ENCODE assay signal across 7 cellular contexts in genomic region chr6:63571883-63572732, GRCh38. TPM values are rescaled to one million over a fixed set of nuclear protein-coding genes. Genes with fewer than 3 reads are reported as not detected.
DNase-seq lines count a peak whose midpoint lies in the region; ATAC-seq and TF ChIP-seq lines count a peak whose summit lies in the region.

TSS of gene LOC128125822 (plus strand) at chr6:63572480.
TSS of gene PTP4A1 (plus strand) at chr6:63572480. CDS start at chr6:63576881, 4,401 bp downstream.

- H3K27me3 ChIP-seq in hepatocyte = no peaks in the 10 kb centered on the region

- peak; percentile 82 for TF ChIP-seq POLR2A in GM18505 (IDR thresholded peaks at IDR 0.05; ENCODE audit: borderline replicate concordance, extremely low read depth, insufficient read depth, insufficient read length)

- no peaks in the 10 kb centered on the region for H3K4me1 ChIP-seq in hepatocyte (ENCODE audit: insufficient read depth)

- DNase-seq in NCI-H2029 (lab: John Stamatoyannopoulos, UW) = peak; percentile 94
- DNase-seq in T-helper 22 cell (ENCODE audit: low read depth) = peak; percentile 95
- peak; percentile 95 for DNase-seq in astrocyte of the cerebellum (ENCODE audit: low read depth)
- peak; percentile 99 for DNase-seq in hepatocyte (ENCODE audit: low spot score)
- peak; percentile 92 for DNase-seq in renal cortical epithelial cell (ENCODE audit: low read depth)

- no peaks in the 10 kb centered on the region for H3K9me2 ChIP-seq in hepatocyte (replicated peaks; ENCODE audit: insufficient read depth)

- TF ChIP-seq CTCF in astrocyte of the cerebellum (IDR thresholded peaks at IDR 0.05; ENCODE audit: low read depth, low read length, missing control alignments) (no peak), hepatocyte (IDR thresholded peaks at IDR 0.05; ENCODE audit: poor library complexity) (no peak)

- H3K4me3 ChIP-seq in astrocyte of the cerebellum (ENCODE audit: low read depth, low read length) (peak within 1 kb of the TSS; percentile 76), hepatocyte (peak within 1 kb of the TSS; percentile 93)

- peak within 1 kb of the TSS; percentile 100 for H3K27ac ChIP-seq in hepatocyte

- H3K9me3 ChIP-seq in hepatocyte (ENCODE audit: low read depth) = no peaks in the 10 kb centered on the region

- peaks cover 33% of the 10 kb centered on the region for H4K20me1 ChIP-seq in hepatocyte (ENCODE audit: insufficient read depth, poor library complexity, severe bottlenecking)

- WGBS in hepatocyte (ENCODE audit: low lambda C conversion rate, missing lambda C conversion rate) = 1% methylated on average over 74 of the region's 77 CpGs

- peaks cover 55% of the 10 kb centered on the region for H3K79me2 ChIP-seq in hepatocyte

- H3K36me3 ChIP-seq in hepatocyte (replicated peaks; ENCODE audit: insufficient read depth, low read depth) = no peaks in the 10 kb centered on the region

- in situ Hi-C loops in astrocyte of the cerebellum (cut with HindIII; ENCODE audit: low sequenced_read_pairs) = no loop called here

- H2AFZ ChIP-seq in hepatocyte = peak within 1 kb of the TSS; percentile 8

- H3K4me2 ChIP-seq in hepatocyte = peak within 1 kb of the TSS; percentile 73

- peak; percentile 87 for ATAC-seq in GM18505 (IDR thresholded peaks at IDR 0.05; ENCODE audit: unreplicated experiment)
- ATAC-seq in HG02973 (IDR thresholded peaks at IDR 0.05; ENCODE audit: unreplicated experiment) = peak; percentile 87

RNA-seq across cellular contexts. Expression of gene PTP4A1, which starts in this region (rescaled TPM):
- total RNA-seq in hepatocyte (127 and 213 TPM in 2 replicates), renal cortical epithelial cell (106 and 174 TPM in 2 replicates)
- 200 and 264 TPM in 2 replicates for polyA plus RNA-seq in hepatocyte

Comparison
In these comparisons a context has a peak if more than half of its experiments do, and no peak if none do; other contexts are left out.
1. Peak in every context shown above with its lines: DNase-seq, ATAC-seq, H3K4me3 ChIP-seq and H3K27ac ChIP-seq.